ENCODE assay signal across 24 cellular contexts in the genomic region with DNA sequence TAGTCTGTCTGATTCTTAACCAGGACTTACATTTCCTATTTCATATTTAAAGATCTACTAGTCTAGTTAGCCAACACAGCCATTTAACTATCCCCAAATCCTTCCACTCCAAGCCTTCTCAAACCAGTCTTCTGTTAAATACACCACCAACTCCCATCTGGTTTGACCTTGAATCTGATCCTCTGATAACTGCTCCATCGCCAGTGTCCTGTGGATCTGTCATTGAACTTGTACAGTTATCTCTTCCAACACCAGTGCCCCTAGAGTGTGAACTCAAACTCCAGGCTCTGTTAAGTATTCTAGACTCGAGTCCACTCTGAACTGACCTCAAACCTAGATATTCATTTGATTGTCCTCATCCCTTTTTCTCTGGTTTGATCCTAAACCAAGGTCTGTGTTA. TPM values are rescaled to one million over a fixed set of nuclear protein-coding genes. Genes with fewer than 3 reads are reported as not detected.
DNase-seq lines count a peak whose midpoint lies in the region; ATAC-seq, FAIRE-seq and TF ChIP-seq lines count a peak whose summit lies in the region.
"Had no signal": no experiment of that assay in that cellular context is flagged by ENCODE, and none has a peak within 500 bp of the region (broad histone marks: within the 10 kb centered on the region; RNA-seq: fewer than 3 reads in every experiment).

No MANE protein-coding gene starts in this region.

- TF ChIP-seq CTCF in A549 (IDR thresholded peaks at IDR 0.05) (no peak), K562 (IDR thresholded peaks at IDR 0.05 in 2 of 3, conservative IDR thresholded peaks at IDR 0.05 in 1 of 3; ENCODE audit: insufficient read depth in 2 of 3, low read depth in 1 of 3, low read length in 3 of 3) (no peak), progenitor cell of endocrine pancreas (IDR thresholded peaks at IDR 0.05; ENCODE audit: unreplicated experiment) (no peak), MM.1S (IDR thresholded peaks at IDR 0.05; ENCODE audit: low read length) (no peak)

- TF ChIP-seq RAD21 in A549 (conservative IDR thresholded peaks at IDR 0.05 in 1 of 2, IDR thresholded peaks at IDR 0.05 in 1 of 2) (no peak), K562 (CRISPR knock-in tag; conservative IDR thresholded peaks at IDR 0.05 in 1 of 2, IDR thresholded peaks at IDR 0.05 in 1 of 2) (no peak)

- FAIRE-seq in A549 (lab: Jason Lieb, UNC) (peak; percentile 36), K562 (lab: Jason Lieb, UNC) (no peak)
- FAIRE-seq: A204.1, D721Med, GM12878, GM12892, GM18507, GM19239 had no signal

- H3K36me3 Mint-ChIP-seq in stimulated activated effector memory CD8-positive, alpha-beta T cell treated with anti-CD3 and anti-CD28 coated beads, Interleukin-12 subunit alpha, Interleukin-12 subunit beta, amount 100 ng/mL, for 72 hours, result no peaks in the 10 kb centered on the region
- peaks cover 4% of the 10 kb centered on the region for H3K36me3 Mint-ChIP-seq in progenitor cell of endocrine pancreas (ENCODE audit: insufficient read depth)
- H3K36me3 Mint-ChIP-seq: CD8-positive, alpha-beta T cell had no signal

- WGBS in A549 (ENCODE audit: missing lambda C conversion rate), result 61% methylated on average over 2 of the region's 2 CpGs
- WGBS in K562 (ENCODE audit: insufficient coverage, low coverage, missing lambda C conversion rate), result 11% methylated on average over 2 of the region's 2 CpGs

- H3K27me3 ChIP-seq in K562 (ENCODE audit: control insufficient read depth in 2 of 2, insufficient read depth in 2 of 2, low read length in 2 of 2), result no peaks in the 10 kb centered on the region
- no peaks in the 10 kb centered on the region for H3K27me3 ChIP-seq in MM.1S (replicated peaks; ENCODE audit: insufficient read depth, low read length)

- no peaks in the 10 kb centered on the region for H3K4me1 Mint-ChIP-seq in stimulated activated effector memory CD8-positive, alpha-beta T cell treated with anti-CD3 and anti-CD28 coated beads, Interleukin-12 subunit alpha, Interleukin-12 subunit beta, amount 100 ng/mL, for 72 hours
- no peaks in the 10 kb centered on the region for H3K4me1 Mint-ChIP-seq in progenitor cell of endocrine pancreas (ENCODE audit: low read depth)
- H3K4me1 Mint-ChIP-seq: B cell had no signal

- H3K4me3 ChIP-seq in A549 (no peak overlapping the region), K562 (no peak overlapping the region), MM.1S (ENCODE audit: low read length) (no peak overlapping the region)
- H3K4me3 ChIP-seq: BLaER1 treated with 17β-estradiol and CSF1 and Interleukin-3, amounts not matched to agents 10 nM and 100 nM; GM12878 had no signal

- no peak for ATAC-seq in A549
- peak; percentile 51; the same call in 2 of the 3 replicates for ATAC-seq in K562
- ATAC-seq in stimulated activated effector memory CD8-positive, alpha-beta T cell treated with anti-CD3 and anti-CD28 coated beads, Interleukin-12 subunit alpha, Interleukin-12 subunit beta, amount 100 ng/mL, for 72 hours, result no peak
- ATAC-seq: CD8-positive, alpha-beta T cell; GM12878 had no signal

- BruUV-seq in K562 (replicated peaks; lab: Mats Ljungman, UMichigan), result no TSS peak

- intact Hi-C loops in K562 (cut with micrococcal nuclease), result no loop called here

- H3K4me1 ChIP-seq in A549, result no peaks in the 10 kb centered on the region
- H3K4me1 ChIP-seq in K562 (replicated peaks in 1 of 2; ENCODE audit: control insufficient read depth in 2 of 2, insufficient read depth in 2 of 2, low read length in 2 of 2), result no peaks in the 10 kb centered on the region; a peak in 2 of 5 replicates
- H3K4me1 ChIP-seq in MM.1S (ENCODE audit: low read length), result no peaks in the 10 kb centered on the region
- H3K4me1 ChIP-seq: Caco-2 had no signal

- no peak overlapping the region for H3K4me3 Mint-ChIP-seq in stimulated activated effector memory CD8-positive, alpha-beta T cell treated with anti-CD3 and anti-CD28 coated beads, Interleukin-12 subunit alpha, Interleukin-12 subunit beta, amount 100 ng/mL, for 72 hours
- no peak overlapping the region for H3K4me3 Mint-ChIP-seq in progenitor cell of endocrine pancreas (ENCODE audit: low read depth)
- H3K4me3 Mint-ChIP-seq: B cell; CD4-positive, alpha-beta T cell; CD8-positive, alpha-beta T cell had no signal

- no peaks in the 10 kb centered on the region for H3K9me1 ChIP-seq in K562 (ENCODE audit: control insufficient read depth, insufficient read depth, low read length)

- H3K9me3 ChIP-seq in A549 (no peaks in the 10 kb centered on the region), K562 (replicated peaks; ENCODE audit: control insufficient read depth, insufficient read depth, low read depth, low read length) (no peaks in the 10 kb centered on the region), MM.1S (replicated peaks; ENCODE audit: insufficient read depth, low read length) (no peaks in the 10 kb centered on the region)
- H3K9me3 ChIP-seq: BLaER1 treated with 17β-estradiol and CSF1 and Interleukin-3, amounts not matched to agents 10 nM and 100 nM; Caco-2 had no signal

- DNase-seq in A549 (ENCODE audit: low read depth in 1 of 2, low spot score in 1 of 2) (no peak), K562 (ENCODE audit: extremely low read depth in 1 of 4, low spot score in 3 of 4) (peak in 2 of 4 experiments; percentile 9 to 23), progenitor cell of endocrine pancreas (ENCODE audit: low spot score, unreplicated experiment) (no peak), DMS79 (lab: John Stamatoyannopoulos, UW) (no peak), MM.1S (no peak)
- DNase-seq in stimulated activated effector memory CD8-positive, alpha-beta T cell treated with anti-CD3 and anti-CD28 coated beads, Interleukin-12 subunit alpha, Interleukin-12 subunit beta, amount 100 ng/mL, for 72 hours (ENCODE audit: low spot score in 2 of 2), result no peak
- DNase-seq: 8988T; AML-193; Caco-2; Calu3; CD4-positive, alpha-beta T cell; CD8-positive, alpha-beta T cell; DND-41; EL; GDM1 had no signal

- H3K4me2 ChIP-seq in A549 (no peak overlapping the region), K562 (ENCODE audit: insufficient read depth, low read length) (no peak overlapping the region), MM.1S (ENCODE audit: low read depth, low read length) (no peak overlapping the region)
- H3K4me2 ChIP-seq: BLaER1 treated with 17β-estradiol and CSF1 and Interleukin-3, amounts not matched to agents 10 nM and 100 nM had no signal

- H3K27me3 Mint-ChIP-seq in progenitor cell of endocrine pancreas, result peaks cover 2% of the 10 kb centered on the region
- H3K27me3 Mint-ChIP-seq: B cell; CD4-positive, alpha-beta T cell had no signal

- in situ Hi-C loops in K562 (cut with MboI), result no loop called here

- POLR2A ChIA-PET in A549 (lab: Yijun Ruan, JAX) (no interaction called here), K562 (lab: Yijun Ruan, JAX) (no interaction called here)

- peak overlapping the region; percentile 17 for H3K27ac Mint-ChIP-seq in stimulated activated effector memory CD8-positive, alpha-beta T cell treated with anti-CD3 and anti-CD28 coated beads, Interleukin-12 subunit alpha, Interleukin-12 subunit beta, amount 100 ng/mL, for 72 hours
- no peak overlapping the region for H3K27ac Mint-ChIP-seq in progenitor cell of endocrine pancreas
- H3K27ac Mint-ChIP-seq: B cell; CD4-positive, alpha-beta T cell; CD8-positive, alpha-beta T cell had no signal

- CTCF ChIA-PET in A549 (lab: Yijun Ruan, JAX) (no interaction called here), K562 (lab: Yijun Ruan, JAX; ENCODE audit: low intra/inter-chr PET ratio) (no interaction called here)

- TF ChIP-seq POLR2A in A549 (IDR thresholded peaks at IDR 0.05; ENCODE audit: low read length) (no peak), K562 (conservative IDR thresholded peaks at IDR 0.05) (no peak)

- H3K9ac ChIP-seq in K562 (ENCODE audit: insufficient read depth in 1 of 2, low read depth in 2 of 2, low read length in 2 of 2) (no peak overlapping the region), MM.1S (ENCODE audit: low read length) (no peak overlapping the region)
- H3K9ac ChIP-seq: BLaER1 treated with 17β-estradiol and CSF1 and Interleukin-3, amounts not matched to agents 10 nM and 100 nM had no signal

- H3K27ac ChIP-seq in A549 (no peak overlapping the region), K562 (ENCODE audit: extremely low read depth, low read depth, low read length) (no peak overlapping the region), MM.1S (ENCODE audit: low read length) (no peak overlapping the region)
- H3K27ac ChIP-seq: BLaER1 treated with 17β-estradiol and CSF1 and Interleukin-3, amounts not matched to agents 10 nM and 100 nM; C4-2B had no signal

- no peaks in the 10 kb centered on the region for H3K79me2 ChIP-seq in K562 (ENCODE audit: control insufficient read depth, insufficient read depth, low read length)
- H3K79me2 ChIP-seq in MM.1S (ENCODE audit: low read length), result no peaks in the 10 kb centered on the region

- no peaks in the 10 kb centered on the region for H3K9me2 ChIP-seq in MM.1S (replicated peaks; ENCODE audit: insufficient read depth, low read length)

- no peaks in the 10 kb centered on the region for H3K36me3 ChIP-seq in K562 (ENCODE audit: control insufficient read depth, insufficient read depth, low read length)
- no peaks in the 10 kb centered on the region for H3K36me3 ChIP-seq in MM.1S (replicated peaks; ENCODE audit: insufficient read depth, low read length)
- H3K36me3 ChIP-seq: BLaER1 treated with 17β-estradiol and CSF1 and Interleukin-3, amounts not matched to agents 10 nM and 100 nM had no signal

- TF ChIP-seq EP300 in A549 (IDR thresholded peaks at IDR 0.05) (no peak), K562 (IDR thresholded peaks at IDR 0.05; ENCODE audit: low read length) (no peak)

- H4K20me1 ChIP-seq in K562 (replicated peaks; ENCODE audit: control insufficient read depth, insufficient read depth, low read length) (no peaks in the 10 kb centered on the region), MM.1S (ENCODE audit: insufficient read depth, low read length) (no peaks in the 10 kb centered on the region)

- H3F3A ChIP-seq in MM.1S (ENCODE audit: insufficient read depth, low read length), result no peaks in the 10 kb centered on the region

- no peaks in the 10 kb centered on the region for H3K9me3 Mint-ChIP-seq in stimulated activated effector memory CD8-positive, alpha-beta T cell treated with anti-CD3 and anti-CD28 coated beads, Interleukin-12 subunit alpha, Interleukin-12 subunit beta, amount 100 ng/mL, for 72 hours
- H3K9me3 Mint-ChIP-seq in progenitor cell of endocrine pancreas (ENCODE audit: low read depth), result peaks cover 17% of the 10 kb centered on the region
- H3K9me3 Mint-ChIP-seq: CD4-positive, alpha-beta T cell; CD8-positive, alpha-beta T cell had no signal

- H2AFZ ChIP-seq in K562 (ENCODE audit: low read depth, low read length), result no peak overlapping the region
- no peak overlapping the region for H2AFZ ChIP-seq in MM.1S (ENCODE audit: low read length)

RNA-seq across cellular contexts. Expression of gene WDR13, which starts 14.4 kb away (rescaled TPM):
- 32.4 and 47.4 TPM in 2 replicates for polyA plus RNA-seq in A549 (2011; rRNA removed)
- polyA plus RNA-seq in A549 (2012; cell fraction: cytosol; rRNA removed), result 159 and 194 TPM in 2 replicates
- 477 and 479 TPM in 2 replicates for polyA plus RNA-seq in A549 (2012; cell fraction: nucleus; rRNA removed)
- polyA plus RNA-seq in A549 (2017; fragmentation: RNase III; extraction: RNeasy Plus Mini Kit Qiagen cat#74134 plus additional on column Dnase treatment), result 47.1 to 57.3 TPM (median 51.9 TPM) in 3 replicates
- polyA minus RNA-seq in A549 (2011; rRNA and poly(A)+ RNA removed), result 34.6 and 58.3 TPM in 2 replicates
- total RNA-seq in K562 (2011; cell fraction: chromatin; rRNA removed; ENCODE audit: low replicate concordance), result 81.3 and 231 TPM in 2 replicates
- 191 and 205 TPM in 2 replicates for total RNA-seq in K562 (2011; cell fraction: nucleolus; rRNA removed)
- 102 and 125 TPM in 2 replicates for total RNA-seq in K562 (2011; cell fraction: nucleoplasm; rRNA removed)
- 38.7 and 76.8 TPM in 2 replicates for total RNA-seq in K562 (2014; rRNA removed)
- 10.8 and 17.1 TPM in 2 replicates for total RNA-seq in K562 (2014; rRNA removed; fragmentation: Illumina TruSeq; extraction: Trizol)
- 27.3 and 31.4 TPM in 2 replicates for total RNA-seq in K562 (2015; rRNA removed; fragmentation: Illumina TruSeq; extraction: Trizol)
- 64.7 and 70.5 TPM in 2 replicates for total RNA-seq in K562 (2021)
- 36.4 and 76.3 TPM in 2 replicates for polyA plus RNA-seq in K562 (2011; rRNA removed)
- 94.9 and 138 TPM in 2 replicates for polyA plus RNA-seq in K562 (2011; cell fraction: cytosol; rRNA removed)
- 246 and 327 TPM in 2 replicates for polyA plus RNA-seq in K562 (2011; cell fraction: nucleus; rRNA removed)
- 154 and 236 TPM in 2 replicates for polyA plus RNA-seq in K562 (2012)
- polyA plus RNA-seq in K562 (2014; fragmentation: Illumina TruSeq; extraction: Trizol), result 30.4 and 54.9 TPM in 2 replicates
- 10 to 100 TPM in 1 of 2 experiments, 1 to 10 TPM in 1; 7.4 to 16.0 TPM for polyA plus RNA-seq in K562 (2014; fragmentation: Nextera tagmentation; extraction: Ambion mirVana)
- 49.1 and 73.2 TPM in 2 replicates for polyA plus RNA-seq in K562 (2014; rRNA removed)
- polyA minus RNA-seq in K562 (2011; rRNA and poly(A)+ RNA removed), result 25.8 and 28.7 TPM in 2 replicates
- polyA minus RNA-seq in K562 (2011; cell fraction: cytosol; rRNA and poly(A)+ RNA removed), result 32.3 and 69.8 TPM in 2 replicates
- 37.7 and 74.4 TPM in 2 replicates for polyA minus RNA-seq in K562 (2011; cell fraction: nucleus; rRNA and poly(A)+ RNA removed)
- total RNA-seq in progenitor cell of endocrine pancreas, result 103 and 112 TPM in 2 replicates

RNA-seq across cellular contexts. Expression of gene RBM3, which starts 37.4 kb away (rescaled TPM):
- 214 and 337 TPM in 2 replicates for polyA plus RNA-seq in A549 (2011; rRNA removed)
- 186 and 205 TPM in 2 replicates for polyA plus RNA-seq in A549 (2012; cell fraction: cytosol; rRNA removed)
- 145 and 200 TPM in 2 replicates for polyA plus RNA-seq in A549 (2012; cell fraction: nucleus; rRNA removed)
- polyA plus RNA-seq in A549 (2017; fragmentation: RNase III; extraction: RNeasy Plus Mini Kit Qiagen cat#74134 plus additional on column Dnase treatment), result 345 to 446 TPM (median 353 TPM) in 3 replicates
- polyA minus RNA-seq in A549 (2011; rRNA and poly(A)+ RNA removed), result 260 and 279 TPM in 2 replicates
- total RNA-seq in K562 (2011; cell fraction: chromatin; rRNA removed; ENCODE audit: low replicate concordance), result 281 and 417 TPM in 2 replicates
- total RNA-seq in K562 (2011; cell fraction: nucleolus; rRNA removed), result 299 and 322 TPM in 2 replicates
- 302 and 316 TPM in 2 replicates for total RNA-seq in K562 (2011; cell fraction: nucleoplasm; rRNA removed)
- total RNA-seq in K562 (2014; rRNA removed), result 136 and 164 TPM in 2 replicates
- total RNA-seq in K562 (2014; rRNA removed; fragmentation: Illumina TruSeq; extraction: Trizol), result 272 and 376 TPM in 2 replicates
- 221 and 223 TPM in 2 replicates for total RNA-seq in K562 (2015; rRNA removed; fragmentation: Illumina TruSeq; extraction: Trizol)
- total RNA-seq in K562 (2021), result 148 and 187 TPM in 2 replicates
- polyA plus RNA-seq in K562 (2011; rRNA removed), result 194 and 209 TPM in 2 replicates
- 115 and 202 TPM in 2 replicates for polyA plus RNA-seq in K562 (2011; cell fraction: cytosol; rRNA removed)
- 205 and 262 TPM in 2 replicates for polyA plus RNA-seq in K562 (2011; cell fraction: nucleus; rRNA removed)
- 193 and 291 TPM in 2 replicates for polyA plus RNA-seq in K562 (2012)
- 221 and 255 TPM in 2 replicates for polyA plus RNA-seq in K562 (2014; fragmentation: Illumina TruSeq; extraction: Trizol)
- polyA plus RNA-seq in K562 (2014; fragmentation: Nextera tagmentation; extraction: Ambion mirVana), result 10 to 100 TPM; 70.3 to 97.1 TPM
- 246 and 259 TPM in 2 replicates for polyA plus RNA-seq in K562 (2014; rRNA removed)
- polyA minus RNA-seq in K562 (2011; rRNA and poly(A)+ RNA removed), result 284 and 313 TPM in 2 replicates
- 86.3 and 98.5 TPM in 2 replicates for polyA minus RNA-seq in K562 (2011; cell fraction: cytosol; rRNA and poly(A)+ RNA removed)
- 124 and 190 TPM in 2 replicates for polyA minus RNA-seq in K562 (2011; cell fraction: nucleus; rRNA and poly(A)+ RNA removed)
- total RNA-seq in progenitor cell of endocrine pancreas, result 140 and 169 TPM in 2 replicates

Comparison
In these comparisons a context has a peak if more than half of its experiments do, and no peak if none do; other contexts are left out.
1. Of the 35 proteins assayed by ChIP-seq in both K562 and A549: peak only in K562: ESRRA; only in A549: none; in both: none; in neither: 34.